In genomic region chr1:201176931-201177330, GRCh38 we compare ENCODE assay signal across 1 cellular context.
TF ChIP-seq lines count a peak whose summit lies in the region.

No MANE protein-coding gene starts in this region.

TF ChIP-seq in H1, 55 proteins besides CTCF, POLR2A, EP300 and RAD21:
- no peak for TF ChIP-seq SIN3A (conservative IDR thresholded peaks at IDR 0.05 in 1 of 2, IDR thresholded peaks at IDR 0.05 in 1 of 2; ENCODE audit: low read depth in 1 of 2, low read length in 2 of 2)
- no peak for TF ChIP-seq RNF2 (IDR thresholded peaks at IDR 0.05; ENCODE audit: borderline replicate concordance, low read depth, low read length, missing control alignments, poor library complexity, severe bottlenecking)
- no peak for TF ChIP-seq TAF1 (IDR thresholded peaks at IDR 0.05; ENCODE audit: low read depth, low read length)
- no peak for TF ChIP-seq PHF8 (conservative IDR thresholded peaks at IDR 0.05; ENCODE audit: low read depth, low read length)
- no peak for TF ChIP-seq CHD7 (IDR thresholded peaks at IDR 0.05; ENCODE audit: insufficient replicate concordance, low read length)
- TF ChIP-seq BRCA1 (IDR thresholded peaks at IDR 0.05; ENCODE audit: low read depth, low read length): no peak
- TF ChIP-seq SP1 (IDR thresholded peaks at IDR 0.05; ENCODE audit: low read depth, low read length): no peak
- no peak for TF ChIP-seq KDM4A (IDR thresholded peaks at IDR 0.05; ENCODE audit: low read depth, low read length, severe bottlenecking)
- TF ChIP-seq GABPA (IDR thresholded peaks at IDR 0.05; ENCODE audit: borderline replicate concordance, insufficient read depth, low read length): no peak
- TF ChIP-seq POLR2AphosphoS5 (IDR thresholded peaks at IDR 0.05; ENCODE audit: low read depth, low read length): no peak
- TF ChIP-seq POU5F1 (IDR thresholded peaks at IDR 0.05; ENCODE audit: low read depth, low read length): no peak
- no peak for TF ChIP-seq TBP (IDR thresholded peaks at IDR 0.05; ENCODE audit: low read depth, low read length)
- TF ChIP-seq SIX5 (IDR thresholded peaks at IDR 0.05; ENCODE audit: low read depth, low read length): no peak
- TF ChIP-seq NRF1 (IDR thresholded peaks at IDR 0.05; ENCODE audit: low read depth, low read length): no peak
- no peak for TF ChIP-seq RXRA (IDR thresholded peaks at IDR 0.05; ENCODE audit: insufficient read depth, low read depth, low read length)
